In the genomic region with DNA sequence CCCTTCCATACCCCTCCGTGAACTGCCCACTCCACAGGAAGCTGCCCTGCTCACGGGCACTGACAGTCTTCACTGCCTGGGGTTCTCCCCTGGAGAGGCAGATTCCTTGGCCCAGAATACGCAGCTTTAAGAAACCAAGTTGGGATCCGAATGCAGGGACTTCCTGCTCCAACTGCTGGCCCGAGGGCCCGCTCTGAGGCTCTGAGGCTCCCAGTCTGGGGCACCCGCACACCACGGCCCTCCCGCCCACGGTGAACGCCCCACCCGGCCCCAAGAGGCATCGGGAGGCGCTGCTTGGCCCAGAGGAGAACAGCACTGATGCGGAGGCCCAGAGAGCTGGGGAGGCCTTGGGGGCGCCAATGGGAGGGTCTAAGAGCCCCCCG, we compare ENCODE assay signal across 14 cellular contexts. TPM values are rescaled to one million over a fixed set of nuclear protein-coding genes. Genes with fewer than 3 reads are reported as not detected.
DNase-seq lines count a peak whose midpoint lies in the region; ATAC-seq, FAIRE-seq and TF ChIP-seq lines count a peak whose summit lies in the region.
"Had no signal": no experiment of that assay in that cellular context is flagged by ENCODE, and none has a peak within 500 bp of the region (broad histone marks: within the 10 kb centered on the region; RNA-seq: fewer than 3 reads in every experiment).

No MANE protein-coding gene starts in this region.

- no peaks in the 10 kb centered on the region for H3K9me3 ChIP-seq in kidney (ENCODE audit: control insufficient read depth in 1 of 2, low read length in 2 of 2)
- H3K9me3 ChIP-seq in skeletal muscle tissue (ENCODE audit: control insufficient read depth in 3 of 3, low read length in 3 of 3), result no peaks in the 10 kb centered on the region
- H3K9me3 ChIP-seq in MG63, result no peaks in the 10 kb centered on the region

- DNase-seq in GM03348 (ENCODE audit: low spot score), result peak; percentile 39
- no peak for DNase-seq in brain microvascular endothelial cell
- peak; percentile 72 for DNase-seq in kidney
- no peak for DNase-seq in Calu3
- DNase-seq in effector memory CD8-positive, alpha-beta T cell, result no peak
- DNase-seq in MG63, result no peak
- DNase-seq: activated CD4-positive, alpha-beta T cell treated with anti-CD3 and anti-CD28 coated beads for 1 hour; COR-L47; NCI-H446; SHP77; stimulated activated CD4-positive, alpha-beta T cell treated with anti-CD3 and anti-CD28 coated beads, Interleukin-2, amount 100 ng/mL, for 24 hours had no signal

- no peak overlapping the region for H3K27ac Mint-ChIP-seq in Calu3 (ENCODE audit: unreplicated experiment)
- H3K27ac Mint-ChIP-seq in effector memory CD8-positive, alpha-beta T cell, result no peak overlapping the region

- no peak for ATAC-seq in effector memory CD8-positive, alpha-beta T cell (replicated peaks)
- ATAC-seq in HG02973 (IDR thresholded peaks at IDR 0.05; ENCODE audit: unreplicated experiment), result no peak

- BruUV-seq in Calu3 (replicated peaks; lab: Mats Ljungman, UMichigan), result no TSS peak

- peaks cover 18% of the 10 kb centered on the region for H3K27me3 Mint-ChIP-seq in Calu3 (ENCODE audit: unreplicated experiment)
- peaks cover 32 to 69% of the 10 kb centered on the region in 2 donors for H3K27me3 Mint-ChIP-seq in effector memory CD8-positive, alpha-beta T cell

- H3K27me3 ChIP-seq in brain microvascular endothelial cell (replicated peaks), result no peaks in the 10 kb centered on the region
- peaks cover 0 to 2% (median 0%) of the 10 kb centered on the region in 3 donors for H3K27me3 ChIP-seq in skeletal muscle tissue (ENCODE audit: control insufficient read depth in 3 of 3, insufficient read depth in 3 of 3, low read length in 3 of 3)
- no peaks in the 10 kb centered on the region for H3K27me3 ChIP-seq in MG63

- no peaks in the 10 kb centered on the region for H3K36me3 ChIP-seq in brain microvascular endothelial cell (replicated peaks)
- no peaks in the 10 kb centered on the region for H3K36me3 ChIP-seq in kidney (ENCODE audit: control insufficient read depth in 1 of 2, insufficient read depth in 2 of 2, low read length in 2 of 2)
- no peaks in the 10 kb centered on the region for H3K36me3 ChIP-seq in skeletal muscle tissue (ENCODE audit: control insufficient read depth in 3 of 3, insufficient read depth in 3 of 3, low read length in 3 of 3)
- H3K36me3 ChIP-seq in MG63, result no peaks in the 10 kb centered on the region

- peaks cover 30% of the 10 kb centered on the region for H3K4me1 Mint-ChIP-seq in Calu3 (ENCODE audit: low read depth, unreplicated experiment)
- H3K4me1 Mint-ChIP-seq in effector memory CD8-positive, alpha-beta T cell (ENCODE audit: low read depth in 2 of 2), result peaks cover 7 to 9% of the 10 kb centered on the region in 2 donors

- FAIRE-seq in kidney (lab: Jason Lieb, UNC), result no peak
- FAIRE-seq: colon had no signal

- H3K4me3 Mint-ChIP-seq in Calu3 (ENCODE audit: low read depth, unreplicated experiment), result no peak overlapping the region
- H3K4me3 Mint-ChIP-seq in effector memory CD8-positive, alpha-beta T cell, result no peak overlapping the region

- H3K9me3 Mint-ChIP-seq in Calu3 (ENCODE audit: low read depth, unreplicated experiment), result no peaks in the 10 kb centered on the region
- H3K9me3 Mint-ChIP-seq in effector memory CD8-positive, alpha-beta T cell, result no peaks in the 10 kb centered on the region

- in situ Hi-C loops in brain microvascular endothelial cell (cut with HindIII; ENCODE audit: low pct_ligation_motif_present, low sequenced_read_pairs), result no loop called here

- CTCF ChIA-PET in Calu3 (lab: Charles Lee), result no interaction called here

- H3K4me1 ChIP-seq in kidney (ENCODE audit: control insufficient read depth in 1 of 2, insufficient read depth in 1 of 2, low read depth in 1 of 2, low read length in 2 of 2) (peaks cover 0 to 10% of the 10 kb centered on the region in 2 donors), skeletal muscle tissue (ENCODE audit: control insufficient read depth in 3 of 3, insufficient read depth in 3 of 3, low read length in 3 of 3) (peaks cover 31 to 64% (median 64%) of the 10 kb centered on the region in 3 donors)

- H3K9ac ChIP-seq in kidney (ENCODE audit: low read length in 2 of 2) (no peak overlapping the region), skeletal muscle tissue (ENCODE audit: low read depth in 1 of 3, low read length in 3 of 3) (peak overlapping the region in 1 of 3 donors; percentile 16)

- peak overlapping the region; percentile 75 for H3K27ac ChIP-seq in brain microvascular endothelial cell
- peak overlapping the region in 1 of 2 donors; percentile 72 for H3K27ac ChIP-seq in kidney (ENCODE audit: low read depth in 2 of 2, low read length in 2 of 2)
- H3K27ac ChIP-seq in skeletal muscle tissue (ENCODE audit: low read depth, low read length), result peak overlapping the region; percentile 62

- no peak for TF ChIP-seq CTCF in brain microvascular endothelial cell (IDR thresholded peaks at IDR 0.05; ENCODE audit: low read depth, low read length, missing control alignments)
- no peak for TF ChIP-seq CTCF in kidney (IDR thresholded peaks at IDR 0.05; ENCODE audit: borderline replicate concordance, extremely low read depth, insufficient read depth)
- TF ChIP-seq CTCF in Calu3 (IDR thresholded peaks at IDR 0.05; ENCODE audit: unreplicated experiment), result no peak

- H3K4me3 ChIP-seq in brain microvascular endothelial cell (ENCODE audit: low read depth, low read length) (no peak overlapping the region), kidney (ENCODE audit: low read length in 2 of 2) (no peak overlapping the region), skeletal muscle tissue (ENCODE audit: low read length in 3 of 3) (no peak overlapping the region), MG63 (no peak overlapping the region)

- intact Hi-C loops in kidney (cut with DNase I) (no loop called here), Calu3 (cut with micrococcal nuclease; ENCODE audit: unreplicated experiment) (no loop called here)

- H3K36me3 Mint-ChIP-seq in Calu3 (ENCODE audit: insufficient read depth, unreplicated experiment), result no peaks in the 10 kb centered on the region
- peaks cover 3% of the 10 kb centered on the region for H3K36me3 Mint-ChIP-seq in effector memory CD8-positive, alpha-beta T cell (ENCODE audit: insufficient read depth)

RNA-seq across cellular contexts. Expression of a gene that starts 42.3 kb away (rescaled TPM):
- total RNA-seq in kidney (30.5 TPM), skeletal muscle tissue (711 TPM), Calu3 (2022) (0.37 and 0.45 TPM in 2 replicates)
- polyA plus RNA-seq in kidney (ENCODE audit: insufficient read depth, low read depth, low replicate concordance), result 10.2 TPM
- total RNA-seq in MG63 (2014; rRNA removed; shearing (Covaris generic); ENCODE audit: low replicate concordance), result not detected in 2 replicates

Comparison
In these comparisons a context has a peak if more than half of its experiments do, and no peak if none do; other contexts are left out.
1. DNase-seq: peak in GM03348 (single experiment) and kidney (single experiment); none in brain microvascular endothelial cell (single experiment), Calu3 (single experiment), effector memory CD8-positive, alpha-beta T cell (0 of 3) and MG63 (single experiment).
2. RNA of a gene that starts 42.3 kb away (total RNA-seq): 711 TPM in skeletal muscle tissue (single experiment); 30.5 TPM in kidney (single experiment), 0.37 to 0.45 TPM in Calu3 and not detected in MG63; every median in the first group is over 10 times any median in the second.